9 cellular contexts compared by ENCODE assay signal in genomic region chr6:157220485-157220884, GRCh38.
DNase-seq lines count a peak whose midpoint lies in the region; ATAC-seq and TF ChIP-seq lines count a peak whose summit lies in the region.
"Had no signal": no experiment of that assay in that cellular context is flagged by ENCODE, and none has a peak within 500 bp of the region (broad histone marks: within the 10 kb centered on the region; RNA-seq: fewer than 3 reads in every experiment).

No MANE protein-coding gene starts in this region.

- no peak overlapping the region for H3K27ac Mint-ChIP-seq in activated naive CD4-positive, alpha-beta T cell treated with anti-CD3 and anti-CD28 coated beads for 36 hours
- peak overlapping the region in 1 of 2 donors; percentile 84 for H3K27ac Mint-ChIP-seq in activated naive CD4-positive, alpha-beta T cell treated with anti-CD3 and anti-CD28 coated beads, Interleukin-2, amount 50 U/mL, for 72 hours
- H3K27ac Mint-ChIP-seq in activated T-helper 1 cell treated with anti-CD3 and anti-CD28 coated beads, Interleukin-12 subunit alpha, Interleukin-12 subunit beta, Interleukin-2, Interleukin-4 antibody, amounts not matched to agents 30 ng/mL and 10 ng/mL and 1 ng/mL, durations not matched to agents 14 hours and 24 hours and 36 hours = no peak overlapping the region
- H3K27ac Mint-ChIP-seq in immature natural killer cell = peak overlapping the region in 4 of 6 donors; percentile 3 to 82 (median 72)

- H3K4me1 ChIP-seq in suprapubic skin (peaks cover 26% of the 10 kb centered on the region), gastroesophageal sphincter (peaks cover 2 to 27% (median 5%) of the 10 kb centered on the region in 3 donors), HAP-1 (peaks cover 5% of the 10 kb centered on the region)

- H3K4me3 ChIP-seq in suprapubic skin (peak overlapping the region; percentile 50), gastroesophageal sphincter (peak overlapping the region in 1 of 2 donors; percentile 46), HAP-1 (no peak overlapping the region)

- H3K27ac ChIP-seq in suprapubic skin (peak overlapping the region; percentile 55), gastroesophageal sphincter (peak overlapping the region in 1 of 4 donors; percentile 47)

- H3K36me3 ChIP-seq in suprapubic skin (no peaks in the 10 kb centered on the region), gastroesophageal sphincter (no peaks in the 10 kb centered on the region), HAP-1 (replicated peaks) (no peaks in the 10 kb centered on the region)
- H3K36me3 ChIP-seq: BE2C had no signal

- H3K27me3 ChIP-seq in suprapubic skin = no peaks in the 10 kb centered on the region
- no peaks in the 10 kb centered on the region for H3K27me3 ChIP-seq in gastroesophageal sphincter
- no peaks in the 10 kb centered on the region for H3K27me3 ChIP-seq in HAP-1 (ENCODE audit: low read depth)
- H3K27me3 ChIP-seq: BE2C had no signal

- intact Hi-C loops in activated naive CD4-positive, alpha-beta T cell treated with anti-CD3 and anti-CD28 coated beads for 36 hours (cut with micrococcal nuclease) = no loop called here
- intact Hi-C loops in activated T-helper 1 cell treated with anti-CD3 and anti-CD28 coated beads, Interleukin-12 subunit alpha, Interleukin-12 subunit beta, Interleukin-2, Interleukin-4 antibody, amounts not matched to agents 30 ng/mL and 10 ng/mL and 1 ng/mL, durations not matched to agents 14 hours and 24 hours and 36 hours (cut with micrococcal nuclease) = loop anchor here (10.0 kb wide), 1 partner anchor 536 kb away; no protein-coding TSS in a partner anchor

- no peaks in the 10 kb centered on the region for H3K9me3 ChIP-seq in suprapubic skin
- H3K9me3 ChIP-seq in gastroesophageal sphincter = no peaks in the 10 kb centered on the region
- no peaks in the 10 kb centered on the region for H3K9me3 ChIP-seq in HAP-1
- H3K9me3 ChIP-seq: BE2C had no signal

- H3K9me3 Mint-ChIP-seq in activated naive CD4-positive, alpha-beta T cell treated with anti-CD3 and anti-CD28 coated beads for 36 hours = no peaks in the 10 kb centered on the region
- no peaks in the 10 kb centered on the region for H3K9me3 Mint-ChIP-seq in activated naive CD4-positive, alpha-beta T cell treated with anti-CD3 and anti-CD28 coated beads, Interleukin-2, amount 50 U/mL, for 72 hours
- H3K9me3 Mint-ChIP-seq in activated T-helper 1 cell treated with anti-CD3 and anti-CD28 coated beads, Interleukin-12 subunit alpha, Interleukin-12 subunit beta, Interleukin-2, Interleukin-4 antibody, amounts not matched to agents 30 ng/mL and 10 ng/mL and 1 ng/mL, durations not matched to agents 14 hours and 24 hours and 36 hours = no peaks in the 10 kb centered on the region
- peaks cover 0 to 2% (median 0%) of the 10 kb centered on the region in 6 donors for H3K9me3 Mint-ChIP-seq in immature natural killer cell

- CTCF ChIA-PET in activated naive CD4-positive, alpha-beta T cell treated with anti-CD3 and anti-CD28 coated beads for 36 hours (lab: Charles Lee) = no interaction called here

- TF ChIP-seq CTCF in suprapubic skin (IDR thresholded peaks at IDR 0.05) (no peak), gastroesophageal sphincter (IDR thresholded peaks at IDR 0.05) (no peak)

- ATAC-seq in activated naive CD4-positive, alpha-beta T cell treated with anti-CD3 and anti-CD28 coated beads, Interleukin-2, amount 50 U/mL, for 72 hours = no peak
- ATAC-seq in gastroesophageal sphincter = no peak

- TF ChIP-seq POLR2A in suprapubic skin (IDR thresholded peaks at IDR 0.05) (no peak), gastroesophageal sphincter (IDR thresholded peaks at IDR 0.05) (no peak)

- in situ Hi-C loops in HAP-1 (cut with MboI; ENCODE audit: low sequenced_read_pairs) = no loop called here

- peak overlapping the region; percentile 74 for H3K4me3 Mint-ChIP-seq in activated naive CD4-positive, alpha-beta T cell treated with anti-CD3 and anti-CD28 coated beads for 36 hours
- peak overlapping the region; percentile 79 for H3K4me3 Mint-ChIP-seq in activated T-helper 1 cell treated with anti-CD3 and anti-CD28 coated beads, Interleukin-12 subunit alpha, Interleukin-12 subunit beta, Interleukin-2, Interleukin-4 antibody, amounts not matched to agents 30 ng/mL and 10 ng/mL and 1 ng/mL, durations not matched to agents 14 hours and 24 hours and 36 hours
- peak overlapping the region; percentile 82 to 96 (median 87) for H3K4me3 Mint-ChIP-seq in immature natural killer cell

- WGBS in suprapubic skin = 78% methylated on average over 1 of the region's 1 CpG
- 64 to 86% methylated on average over 1 of the region's 1 CpG for WGBS in gastroesophageal sphincter (ENCODE audit: low coverage in 1 of 2), 2 donors

- DNase-seq in activated naive CD4-positive, alpha-beta T cell treated with anti-CD3 and anti-CD28 coated beads for 36 hours = no peak
- no peak for DNase-seq in activated naive CD4-positive, alpha-beta T cell treated with anti-CD3 and anti-CD28 coated beads, Interleukin-2, amount 50 U/mL, for 72 hours (ENCODE audit: low spot score in 2 of 2)
- no peak for DNase-seq in activated T-helper 1 cell treated with anti-CD3 and anti-CD28 coated beads, Interleukin-12 subunit alpha, Interleukin-12 subunit beta, Interleukin-2, Interleukin-4 antibody, amounts not matched to agents 30 ng/mL and 10 ng/mL and 1 ng/mL, durations not matched to agents 14 hours and 24 hours and 36 hours (ENCODE audit: low spot score)
- DNase-seq in immature natural killer cell = no peak
- peak in 1 of 2 donors; percentile 29 for DNase-seq in suprapubic skin (ENCODE audit: low spot score in 2 of 2)
- DNase-seq in germinal center (ENCODE audit: low spot score) = no peak
- DNase-seq in HAP-1 (ENCODE audit: low spot score in 2 of 2) = no peak
- DNase-seq: BE2C had no signal

- H3K4me1 Mint-ChIP-seq in activated naive CD4-positive, alpha-beta T cell treated with anti-CD3 and anti-CD28 coated beads for 36 hours (ENCODE audit: low read depth) = peaks cover 32% of the 10 kb centered on the region
- peaks cover 28% of the 10 kb centered on the region for H3K4me1 Mint-ChIP-seq in activated T-helper 1 cell treated with anti-CD3 and anti-CD28 coated beads, Interleukin-12 subunit alpha, Interleukin-12 subunit beta, Interleukin-2, Interleukin-4 antibody, amounts not matched to agents 30 ng/mL and 10 ng/mL and 1 ng/mL, durations not matched to agents 14 hours and 24 hours and 36 hours (ENCODE audit: low read depth)
- H3K4me1 Mint-ChIP-seq in immature natural killer cell = peaks cover 19 to 28% of the 10 kb centered on the region in 2 donors

- no peaks in the 10 kb centered on the region for H3K36me3 Mint-ChIP-seq in activated naive CD4-positive, alpha-beta T cell treated with anti-CD3 and anti-CD28 coated beads for 36 hours (ENCODE audit: low read depth)
- H3K36me3 Mint-ChIP-seq in activated naive CD4-positive, alpha-beta T cell treated with anti-CD3 and anti-CD28 coated beads, Interleukin-2, amount 50 U/mL, for 72 hours = peaks cover 0 to 6% of the 10 kb centered on the region in 2 donors
- peaks cover 3% of the 10 kb centered on the region for H3K36me3 Mint-ChIP-seq in activated T-helper 1 cell treated with anti-CD3 and anti-CD28 coated beads, Interleukin-12 subunit alpha, Interleukin-12 subunit beta, Interleukin-2, Interleukin-4 antibody, amounts not matched to agents 30 ng/mL and 10 ng/mL and 1 ng/mL, durations not matched to agents 14 hours and 24 hours and 36 hours (ENCODE audit: low read depth)
- H3K36me3 Mint-ChIP-seq in immature natural killer cell = no peaks in the 10 kb centered on the region

- no peaks in the 10 kb centered on the region for H3K27me3 Mint-ChIP-seq in activated naive CD4-positive, alpha-beta T cell treated with anti-CD3 and anti-CD28 coated beads for 36 hours (ENCODE audit: low read depth)
- peaks cover 3% of the 10 kb centered on the region for H3K27me3 Mint-ChIP-seq in activated T-helper 1 cell treated with anti-CD3 and anti-CD28 coated beads, Interleukin-12 subunit alpha, Interleukin-12 subunit beta, Interleukin-2, Interleukin-4 antibody, amounts not matched to agents 30 ng/mL and 10 ng/mL and 1 ng/mL, durations not matched to agents 14 hours and 24 hours and 36 hours (ENCODE audit: insufficient read depth)
- peaks cover 1 to 14% (median 7%) of the 10 kb centered on the region in 3 donors for H3K27me3 Mint-ChIP-seq in immature natural killer cell (ENCODE audit: low read depth in 3 of 3)

- no peak for TF ChIP-seq EP300 in suprapubic skin (IDR thresholded peaks at IDR 0.05)
- no peak for TF ChIP-seq EP300 in gastroesophageal sphincter (IDR thresholded peaks at IDR 0.05)

Comparison
In these comparisons a context has a peak if more than half of its experiments do, and no peak if none do; other contexts are left out.
1. H3K27ac Mint-ChIP-seq: peak in immature natural killer cell (4 of 6); none in activated naive CD4-positive, alpha-beta T cell treated with anti-CD3 and anti-CD28 coated beads for 36 hours (single experiment) and activated T-helper 1 cell treated with anti-CD3 and anti-CD28 coated beads, Interleukin-12 subunit alpha, Interleukin-12 subunit beta, Interleukin-2, Interleukin-4 antibody, amounts not matched to agents 30 ng/mL and 10 ng/mL and 1 ng/mL, durations not matched to agents 14 hours and 24 hours and 36 hours (single experiment).
2. Peak in every context shown above with its lines, with median percentiles within 50 percentile points of each other: H3K4me3 Mint-ChIP-seq.